27 cellular contexts compared by ENCODE assay signal in genomic region chr7:137519964-137520363, GRCh38.
DNase-seq lines count a peak whose midpoint lies in the region; ATAC-seq and TF ChIP-seq lines count a peak whose summit lies in the region.
"Had no signal": no experiment of that assay in that cellular context is flagged by ENCODE, and none has a peak within 500 bp of the region (broad histone marks: within the 10 kb centered on the region; RNA-seq: fewer than 3 reads in every experiment).

No MANE protein-coding gene starts in this region.

- TF ChIP-seq CTCF in AG10803 (conservative IDR thresholded peaks at IDR 0.05; ENCODE audit: low read length) (no peak), fibroblast of the aortic adventitia (IDR thresholded peaks at IDR 0.05; ENCODE audit: insufficient read depth, low read length) (no peak)

- no peak overlapping the region for H3K4me3 ChIP-seq in AG10803 (ENCODE audit: low read length)
- no peak overlapping the region for H3K4me3 ChIP-seq in fibroblast of the aortic adventitia (ENCODE audit: low read depth, low read length)
- H3K4me3 ChIP-seq: K562, SJCRH30 had no signal

- DNase-seq in AG10803 (ENCODE audit: low read depth): peak; percentile 38
- DNase-seq in M059J (ENCODE audit: low read depth): peak; percentile 42
- peak; percentile 25 for DNase-seq in fibroblast of the aortic adventitia (ENCODE audit: low read depth)
- no peak for DNase-seq in HCEC 1CT
- DNase-seq in sciatic nerve (ENCODE audit: low spot score): no peak
- DNase-seq in NCI-H526 treated with DMSO at 0.1 percent for 48 hours (lab: John Stamatoyannopoulos, UW): no peak
- DNase-seq: 8988T; AML-193; C1 segment of cervical spinal cord; Calu3; CD8-positive, alpha-beta T cell; DMS153; GDM1; H9; NCI-H1092; NCI-H1436; NCI-H1930; NCI-H2227 treated with DMSO at 0.1 percent for 48 hours; NCI-H510A; NCI-H774; NK-92 treated with Interleukin-12 subunit alpha and Interleukin-12 subunit beta, amount 100 ng/mL, for 24 hours; SJCRH30; SW 1271 had no signal

- intact Hi-C loops in sciatic nerve (cut with DNase I): no loop called here

- ATAC-seq in SK-N-SH treated with all-trans-retinoic acid at 6 μM for 48 hours: peak; percentile 62
- no peak for ATAC-seq in GM21528 (IDR thresholded peaks at IDR 0.05; ENCODE audit: low FRiP score, unreplicated experiment)
- no peak for ATAC-seq in sciatic nerve
- ATAC-seq: CD8-positive, alpha-beta T cell; K562; Panc1 had no signal

TF ChIP-seq in SK-N-SH treated with all-trans-retinoic acid at 6 μM for 48 hours, 23 proteins besides CTCF, POLR2A, EP300 and RAD21:
- TF ChIP-seq ZFP30 (CRISPR knock-in tag; IDR thresholded peaks at IDR 0.05) (no peak), TSHZ2 (CRISPR knock-in tag; IDR thresholded peaks at IDR 0.05) (peak; percentile 77), SNAI2 (CRISPR knock-in tag; IDR thresholded peaks at IDR 0.05) (peak; percentile 49; the same call in 1 of the 2 replicates), ISL1 (CRISPR knock-in tag; IDR thresholded peaks at IDR 0.05) (peak; percentile 93), CSRNP3 (CRISPR knock-in tag; IDR thresholded peaks at IDR 0.05) (peak; percentile 68; the same call in 1 of the 2 replicates), CSDC2 (CRISPR knock-in tag; IDR thresholded peaks at IDR 0.05) (peak; percentile 82; the same call in 1 of the 2 replicates), ZFP3 (CRISPR knock-in tag; IDR thresholded peaks at IDR 0.05) (peak; percentile 68), POU6F1 (CRISPR knock-in tag; IDR thresholded peaks at IDR 0.05; ENCODE audit: borderline replicate concordance, low read depth) (no peak), GLIS3 (CRISPR knock-in tag; IDR thresholded peaks at IDR 0.05) (0 out of 2 replicates have a peak, but pooled peaks have one; percentile 80), PATZ1 (CRISPR knock-in tag; IDR thresholded peaks at IDR 0.05; ENCODE audit: borderline replicate concordance) (peak; percentile 87; the same call in 1 of the 2 replicates), ZC3H10 (CRISPR knock-in tag; IDR thresholded peaks at IDR 0.05) (peak; percentile 29; the same call in 1 of the 2 replicates), TCF4 (CRISPR knock-in tag; IDR thresholded peaks at IDR 0.05; ENCODE audit: borderline replicate concordance) (peak; percentile 56), CREB5 (CRISPR knock-in tag; IDR thresholded peaks at IDR 0.05; ENCODE audit: low read depth) (no peak; the same call in none of the 2 replicates)

Comparison
In these comparisons a context has a peak if more than half of its experiments do, and no peak if none do; other contexts are left out.
1. DNase-seq: peak in AG10803 (single experiment), M059J (single experiment) and fibroblast of the aortic adventitia (single experiment); none in HCEC 1CT (single experiment), sciatic nerve (single experiment) and NCI-H526 treated with DMSO at 0.1 percent for 48 hours (single experiment).